ENCODE assay signal across 17 cellular contexts in the genomic region with DNA sequence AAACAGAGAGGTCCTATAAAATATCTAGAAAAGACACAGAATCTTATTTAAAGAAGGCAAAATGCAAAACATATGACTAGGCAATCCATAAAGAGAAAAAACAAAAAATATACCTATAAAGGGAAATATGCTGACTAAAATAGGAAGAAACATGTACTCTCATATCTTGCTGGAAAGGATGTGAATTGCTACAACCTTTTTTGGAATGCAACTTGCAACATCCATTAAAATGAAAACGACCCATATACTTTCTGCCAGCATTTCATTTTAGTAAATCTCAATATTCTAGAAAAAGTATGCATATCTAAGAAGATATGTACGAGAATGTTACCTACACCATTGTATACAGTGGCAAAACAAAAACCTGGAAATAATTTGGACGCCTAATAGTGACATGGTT. TPM values are rescaled to one million over a fixed set of nuclear protein-coding genes. Genes with fewer than 3 reads are reported as not detected.
DNase-seq lines count a peak whose midpoint lies in the region; ATAC-seq, FAIRE-seq and TF ChIP-seq lines count a peak whose summit lies in the region.
"Had no signal": no experiment of that assay in that cellular context is flagged by ENCODE, and none has a peak within 500 bp of the region (broad histone marks: within the 10 kb centered on the region; RNA-seq: fewer than 3 reads in every experiment).

No MANE protein-coding gene starts in this region.

- in situ Hi-C loops in mammary epithelial cell (cut with MboI; ENCODE audit: low sequenced_read_pairs in 2 of 2) = no loop called here

- H3K9me3 ChIP-seq in T-helper 17 cell (ENCODE audit: control insufficient read depth, low read length, poor library complexity, severe bottlenecking) (no peaks in the 10 kb centered on the region), astrocyte (ENCODE audit: insufficient read depth, low read depth, low read length) (no peaks in the 10 kb centered on the region), mammary epithelial cell (replicated peaks; ENCODE audit: insufficient read depth, low read length) (no peaks in the 10 kb centered on the region)
- H3K9me3 ChIP-seq: BE2C, Caco-2 had no signal

- H3K9me3 Mint-ChIP-seq in astrocyte (ENCODE audit: unreplicated experiment) = no peaks in the 10 kb centered on the region
- H3K9me3 Mint-ChIP-seq: CD4-positive, CD25-positive, alpha-beta regulatory T cell; GM23338 had no signal

- H3K4me3 ChIP-seq in astrocyte (ENCODE audit: insufficient read depth, low read depth, low read length) (no peak overlapping the region), fibroblast of pulmonary artery (replicated peaks; ENCODE audit: low read depth, low read length) (no peak overlapping the region), mammary epithelial cell (replicated peaks in 1 of 3; ENCODE audit: insufficient read depth in 1 of 3, low read depth in 2 of 3, low read length in 3 of 3) (no peak overlapping the region), lower leg skin (ENCODE audit: low read depth, poor library complexity, severe bottlenecking) (no peak overlapping the region)
- H3K4me3 ChIP-seq: GM23338 had no signal

- no peak for ATAC-seq in T-helper 17 cell
- ATAC-seq: GM23338 had no signal

- peak; percentile 50 for FAIRE-seq in astrocyte (lab: Jason Lieb, UNC)
- FAIRE-seq in GM12891 (lab: Jason Lieb, UNC) = no peak
- FAIRE-seq: A204.1, H54 had no signal

- H3K36me3 Mint-ChIP-seq in T-helper 17 cell (ENCODE audit: low read depth) = peaks cover 13% of the 10 kb centered on the region
- peaks cover 2% of the 10 kb centered on the region for H3K36me3 Mint-ChIP-seq in astrocyte (ENCODE audit: low read depth, unreplicated experiment)

- WGBS in mammary epithelial cell (ENCODE audit: low coverage, missing lambda C conversion rate) = 62% methylated on average over 3 of the region's 3 CpGs
- WGBS in lower leg skin, 2 donors = 69 to 70% methylated on average over 3 of the region's 3 CpGs

- no peak overlapping the region for H2AFZ ChIP-seq in astrocyte (ENCODE audit: low read depth, low read length)
- no peak overlapping the region for H2AFZ ChIP-seq in mammary epithelial cell (ENCODE audit: low read depth, low read length)
- H2AFZ ChIP-seq: GM23338 had no signal

- H3K4me1 ChIP-seq in astrocyte (ENCODE audit: insufficient read depth, low read length) = no peaks in the 10 kb centered on the region
- no peaks in the 10 kb centered on the region for H3K4me1 ChIP-seq in mammary epithelial cell (ENCODE audit: insufficient read depth, low read length)
- H3K4me1 ChIP-seq: BE2C, Caco-2 had no signal

- H3K4me2 ChIP-seq in astrocyte (ENCODE audit: low read length) = no peak overlapping the region
- no peak overlapping the region for H3K4me2 ChIP-seq in mammary epithelial cell (ENCODE audit: insufficient read depth, low read depth, low read length)
- H3K4me2 ChIP-seq: GM23338 had no signal

- no TSS peak for BruUV-seq in mammary epithelial cell (replicated peaks; lab: Mats Ljungman, UMichigan)

- H3K9ac ChIP-seq in astrocyte (ENCODE audit: low read length) (no peak overlapping the region), mammary epithelial cell (ENCODE audit: insufficient read depth, low read length) (no peak overlapping the region)

- no peaks in the 10 kb centered on the region for H3K27me3 Mint-ChIP-seq in T-helper 17 cell
- no peaks in the 10 kb centered on the region for H3K27me3 Mint-ChIP-seq in astrocyte (ENCODE audit: low read depth, unreplicated experiment)
- H3K27me3 Mint-ChIP-seq: CD4-positive, CD25-positive, alpha-beta regulatory T cell had no signal

- TF ChIP-seq POLR2A in lower leg skin (IDR thresholded peaks at IDR 0.05) (no peak), GM12891 (IDR thresholded peaks at IDR 0.05; ENCODE audit: low read depth, low read length) (no peak)

- TF ChIP-seq CTCF in astrocyte (IDR thresholded peaks at IDR 0.05; ENCODE audit: insufficient read depth, low read depth, low read length) = no peak
- TF ChIP-seq CTCF in fibroblast of pulmonary artery (IDR thresholded peaks at IDR 0.05; ENCODE audit: low read length, missing control alignments) = no peak
- TF ChIP-seq CTCF in mammary epithelial cell (conservative IDR thresholded peaks at IDR 0.05 in 1 of 2, IDR thresholded peaks at IDR 0.05 in 1 of 2; ENCODE audit: extremely low read depth in 1 of 2, insufficient read depth in 1 of 2, low read depth in 1 of 2, low read length in 2 of 2) = no peak
- TF ChIP-seq CTCF in lower leg skin (IDR thresholded peaks at IDR 0.05) = no peak

- H3K27me3 ChIP-seq in astrocyte (ENCODE audit: insufficient read depth, low read length) (no peaks in the 10 kb centered on the region), mammary epithelial cell (ENCODE audit: insufficient read depth, low read length) (no peaks in the 10 kb centered on the region)
- H3K27me3 ChIP-seq: BE2C had no signal

- H3K27ac ChIP-seq in astrocyte (ENCODE audit: low read depth, low read length) = no peak overlapping the region
- H3K27ac ChIP-seq in mammary epithelial cell (ENCODE audit: insufficient read depth, low read depth, low read length) = no peak overlapping the region
- H3K27ac ChIP-seq: HL-60 had no signal

- H3K4me3 Mint-ChIP-seq in T-helper 17 cell (no peak overlapping the region), astrocyte (ENCODE audit: unreplicated experiment) (no peak overlapping the region)
- H3K4me3 Mint-ChIP-seq: CD4-positive, CD25-positive, alpha-beta regulatory T cell; GM23338 had no signal

- intact Hi-C loops in mammary epithelial cell (cut with micrococcal nuclease) = loop anchor here (10.0 kb wide), 1 partner anchor 623 kb away; no protein-coding TSS in a partner anchor
- intact Hi-C loops in lower leg skin (cut with DNase I; ENCODE audit: low total_unique reads) = no loop called here

- dilution Hi-C loops in mammary epithelial cell (cut with HindIII; ENCODE audit: low sequenced_read_pairs) = loop anchor here (10.0 kb wide), 1 partner anchor 193 kb away; no protein-coding TSS in a partner anchor

- DNase-seq in T-helper 17 cell = no peak
- DNase-seq in astrocyte (ENCODE audit: low read depth) = no peak
- peak; percentile 53 for DNase-seq in fibroblast of pulmonary artery (ENCODE audit: low read depth)
- no peak for DNase-seq in mammary epithelial cell
- DNase-seq in lower leg skin (ENCODE audit: low spot score in 2 of 2) = no peak
- no peak for DNase-seq in activated CD8-positive, alpha-beta memory T cell treated with anti-CD3 and anti-CD28 coated beads, Interleukin-2, amount 50 U/mL, for 4 hours
- DNase-seq in GM12891 (ENCODE audit: insufficient read length, low spot score) = no peak
- DNase-seq: ACHN; BE2C; C1 segment of cervical spinal cord; Caco-2; CD4-positive, CD25-positive, alpha-beta regulatory T cell; HCEC 1CT had no signal

- peaks cover 4% of the 10 kb centered on the region for H4K20me1 ChIP-seq in astrocyte (ENCODE audit: insufficient read depth, low read length)
- H4K20me1 ChIP-seq in mammary epithelial cell (ENCODE audit: insufficient read depth, low read length) = no peaks in the 10 kb centered on the region

- H3K36me3 ChIP-seq in astrocyte (ENCODE audit: insufficient read depth, low read length) (peaks cover 17% of the 10 kb centered on the region), mammary epithelial cell (ENCODE audit: insufficient read depth, low read length) (peaks cover 11% of the 10 kb centered on the region)

- H3K79me2 ChIP-seq in astrocyte (ENCODE audit: insufficient read depth, low read length) = no peaks in the 10 kb centered on the region
- no peaks in the 10 kb centered on the region for H3K79me2 ChIP-seq in mammary epithelial cell (ENCODE audit: insufficient read depth, low read length)

- peak overlapping the region; percentile 53 for H3K27ac Mint-ChIP-seq in T-helper 17 cell
- no peak overlapping the region for H3K27ac Mint-ChIP-seq in astrocyte (ENCODE audit: unreplicated experiment)
- H3K27ac Mint-ChIP-seq: GM23338 had no signal

- CTCF ChIA-PET in mammary epithelial cell (lab: Charles Lee; ENCODE audit: low non-redundant PET) = no interaction called here

- H3K4me1 Mint-ChIP-seq in T-helper 17 cell (peaks cover 23% of the 10 kb centered on the region), astrocyte (ENCODE audit: low read depth, unreplicated experiment) (peaks cover 3% of the 10 kb centered on the region)

TF ChIP-seq in GM12891, 5 proteins besides CTCF, POLR2A, EP300 and RAD21:
- no peak for TF ChIP-seq POU2F2 (IDR thresholded peaks at IDR 0.05; ENCODE audit: low read depth, low read length)
- TF ChIP-seq SPI1 (IDR thresholded peaks at IDR 0.05; ENCODE audit: low read depth, low read length) = no peak
- TF ChIP-seq POLR2AphosphoS5 (IDR thresholded peaks at IDR 0.05; ENCODE audit: low read depth, low read length) = no peak
- TF ChIP-seq TAF1 (IDR thresholded peaks at IDR 0.05; ENCODE audit: low read depth, low read length) = no peak
- no peak for TF ChIP-seq PAX5 (IDR thresholded peaks at IDR 0.05; ENCODE audit: insufficient read depth, low read length, severe bottlenecking)

RNA-seq across cellular contexts. Expression of a gene that starts 56.7 kb away (rescaled TPM):
- 10 to 100 TPM; 25.8 to 40.4 TPM for total RNA-seq in T-helper 17 cell
- 31.8 and 36.7 TPM in 2 replicates for total RNA-seq in astrocyte
- total RNA-seq in mammary epithelial cell = 10 to 100 TPM; 30.7 to 33.4 TPM
- polyA plus RNA-seq in mammary epithelial cell = 17.3 TPM
- polyA minus RNA-seq in mammary epithelial cell = 29.8 TPM
- 10 to 100 TPM; 15.1 to 26.5 (median 18.2) TPM for total RNA-seq in lower leg skin
- 4.1 TPM for polyA plus RNA-seq in GM12891 (2012; ENCODE audit: low read depth, missing spikeins)
